Comparison of ENCODE assay signal across 9 cellular contexts in the genomic region with DNA sequence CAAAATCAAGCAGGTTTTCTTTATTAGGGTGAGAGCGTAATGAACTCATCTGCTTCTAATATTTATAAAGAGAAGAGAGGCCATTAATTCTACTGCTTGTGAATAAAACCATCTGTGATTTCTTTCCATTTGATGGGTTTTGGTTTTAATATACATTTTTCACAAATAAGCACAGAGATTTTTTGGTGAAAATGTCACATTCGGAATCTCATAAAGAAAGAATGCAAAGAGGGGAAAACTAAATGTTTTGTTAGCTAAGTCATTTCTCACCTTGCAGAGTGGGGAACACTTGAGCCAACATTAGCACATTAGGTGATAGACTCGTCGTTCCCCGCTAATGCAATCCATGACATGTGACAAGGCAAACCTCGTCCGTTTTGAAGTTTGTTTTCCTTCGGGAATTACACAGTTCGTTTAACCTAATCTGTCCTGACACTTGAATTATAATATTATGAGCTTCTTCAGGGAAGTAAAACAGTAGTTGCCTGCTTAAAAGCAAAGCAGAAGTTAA.
DNase-seq lines count a peak whose midpoint lies in the region; ATAC-seq, FAIRE-seq and TF ChIP-seq lines count a peak whose summit lies in the region.
"Had no signal": no experiment of that assay in that cellular context is flagged by ENCODE, and none has a peak within 500 bp of the region (broad histone marks: within the 10 kb centered on the region; RNA-seq: fewer than 3 reads in every experiment).

No MANE protein-coding gene starts in this region.

- H4K20me1 ChIP-seq in GM23248 (ENCODE audit: insufficient read depth): no peaks in the 10 kb centered on the region
- peaks cover 5% of the 10 kb centered on the region; the same call in 1 of the 2 replicates for H4K20me1 ChIP-seq in K562 (replicated peaks; ENCODE audit: control insufficient read depth, insufficient read depth, low read length)

- H3K36me3 ChIP-seq in BJ (ENCODE audit: control insufficient read depth, insufficient read depth, low read length): no peaks in the 10 kb centered on the region
- H3K36me3 ChIP-seq in GM23248 (ENCODE audit: low read depth): no peaks in the 10 kb centered on the region
- no peaks in the 10 kb centered on the region for H3K36me3 ChIP-seq in K562 (ENCODE audit: control insufficient read depth, insufficient read depth, low read length)
- H3K36me3 ChIP-seq: HAP-1 had no signal

- H3K9me2 ChIP-seq in GM23248 (ENCODE audit: insufficient read depth): no peaks in the 10 kb centered on the region

- no peak for TF ChIP-seq RAD21 in K562 (CRISPR knock-in tag; conservative IDR thresholded peaks at IDR 0.05 in 1 of 2, IDR thresholded peaks at IDR 0.05 in 1 of 2)

- no TSS peak for BruUV-seq in K562 (replicated peaks; lab: Mats Ljungman, UMichigan)

- in situ Hi-C loops in GM23248 (cut with MboI) (no loop called here), K562 (cut with MboI) (no loop called here)

- H3K9me3 ChIP-seq in GM23248 (ENCODE audit: low read depth) (no peaks in the 10 kb centered on the region), K562 (replicated peaks; ENCODE audit: control insufficient read depth, insufficient read depth, low read depth, low read length) (no peaks in the 10 kb centered on the region)
- H3K9me3 ChIP-seq: HAP-1 had no signal

- H3K9me3 Mint-ChIP-seq in natural killer cell: no peaks in the 10 kb centered on the region

- TF ChIP-seq POLR2A in K562 (conservative IDR thresholded peaks at IDR 0.05): no peak

- TF ChIP-seq CTCF in BJ (IDR thresholded peaks at IDR 0.05; ENCODE audit: insufficient read depth, low read depth, low read length) (no peak), K562 (IDR thresholded peaks at IDR 0.05 in 2 of 3, conservative IDR thresholded peaks at IDR 0.05 in 1 of 3; ENCODE audit: insufficient read depth in 2 of 3, low read depth in 1 of 3, low read length in 3 of 3) (no peak), natural killer cell (IDR thresholded peaks at IDR 0.05) (no peak)

- H3K27ac Mint-ChIP-seq in natural killer cell: peak overlapping the region; percentile 73 to 85

- TF ChIP-seq EP300 in K562 (IDR thresholded peaks at IDR 0.05; ENCODE audit: low read length): no peak

- intact Hi-C loops in K562 (cut with micrococcal nuclease) (no loop called here), natural killer cell (cut with micrococcal nuclease) (no loop called here)

- POLR2A ChIA-PET in BJ (lab: Charles Lee) (interaction anchor here (0.6 kb wide), 1 partner anchor 235 kb away, joined by 3 read pairs; no protein-coding TSS in a partner anchor), K562 (lab: Yijun Ruan, JAX) (interaction anchor here (0.6 to 0.8 kb wide), 3 partner anchors 9 to 139 kb away, joined by 3 read pairs; no protein-coding TSS in a partner anchor)

- peaks cover 38 to 40% of the 10 kb centered on the region in 2 donors for H3K27me3 Mint-ChIP-seq in natural killer cell (ENCODE audit: low read depth in 2 of 2)

- CTCF ChIA-PET in BJ (lab: Yijun Ruan, JAX): interaction anchor here (1.0 to 12.1 kb wide), 6 partner anchors 8 to 39 kb away, joined by 3 to 137 read pairs (median 4); no protein-coding TSS in a partner anchor
- CTCF ChIA-PET in K562 (lab: Yijun Ruan, JAX; ENCODE audit: low intra/inter-chr PET ratio): no interaction called here

- H3K36me3 Mint-ChIP-seq in natural killer cell: no peaks in the 10 kb centered on the region

- H3K9ac ChIP-seq in GM23248 (peak overlapping the region; percentile 73), K562 (ENCODE audit: insufficient read depth in 1 of 2, low read depth in 2 of 2, low read length in 2 of 2) (no peak overlapping the region)

- DNase-seq in BJ (ENCODE audit: low read depth) (peak; percentile 55), GM23248 (peak; percentile 47), K562 (ENCODE audit: extremely low read depth in 1 of 4, low spot score in 3 of 4) (no peak), natural killer cell (no peak), A172 (ENCODE audit: low spot score) (no peak), frontal cortex (ENCODE audit: low spot score in 2 of 2) (no peak)

- H3K4me1 ChIP-seq in GM23248 (ENCODE audit: insufficient read depth): peaks cover 13% of the 10 kb centered on the region
- peaks cover 2 to 27% of the 10 kb centered on the region in 2 experiments; a peak in 2 of 5 replicates for H3K4me1 ChIP-seq in K562 (replicated peaks in 1 of 2; ENCODE audit: control insufficient read depth in 2 of 2, insufficient read depth in 2 of 2, low read length in 2 of 2)

- ATAC-seq in K562 (no peak), natural killer cell (no peak), HG03139 (IDR thresholded peaks at IDR 0.05; ENCODE audit: unreplicated experiment) (no peak), GM21423 (IDR thresholded peaks at IDR 0.05; ENCODE audit: unreplicated experiment) (no peak)

- H3F3A ChIP-seq in GM23248 (ENCODE audit: insufficient read depth): peaks cover 20% of the 10 kb centered on the region

- FAIRE-seq in K562 (lab: Jason Lieb, UNC): no peak
- FAIRE-seq in frontal cortex (lab: Jason Lieb, UNC): no peak

- H3K4me2 ChIP-seq in GM23248 (ENCODE audit: unreplicated experiment) (peak overlapping the region; percentile 87), K562 (ENCODE audit: insufficient read depth, low read length) (no peak overlapping the region)

- H3K27ac ChIP-seq in GM23248 (peak overlapping the region; percentile 71), K562 (ENCODE audit: extremely low read depth, low read depth, low read length) (no peak overlapping the region)

- H2AFZ ChIP-seq in GM23248: peak overlapping the region; percentile 83
- H2AFZ ChIP-seq in K562 (ENCODE audit: low read depth, low read length): no peak overlapping the region

- H3K4me1 Mint-ChIP-seq in natural killer cell: peaks cover 33 to 37% of the 10 kb centered on the region in 2 donors

- WGBS in GM23248 (ENCODE audit: low coverage in 1 of 2, low lambda C conversion rate in 2 of 2, missing lambda C conversion rate in 2 of 2), 2 experiments: 1 to 2% methylated on average over 9 of the region's 9 CpGs
- 2% methylated on average over 9 of the region's 9 CpGs for WGBS in K562 (ENCODE audit: insufficient coverage, low coverage, missing lambda C conversion rate)

- H3K9me1 ChIP-seq in K562 (ENCODE audit: control insufficient read depth, insufficient read depth, low read length): no peaks in the 10 kb centered on the region

- peak overlapping the region; percentile 94 for H3K4me3 Mint-ChIP-seq in natural killer cell

- H3K27me3 ChIP-seq in BJ (ENCODE audit: control insufficient read depth, insufficient read depth, low read length) (peaks cover 6% of the 10 kb centered on the region), GM23248 (replicated peaks; ENCODE audit: insufficient read depth) (peaks cover 9% of the 10 kb centered on the region; the same call in 1 of the 2 replicates), K562 (ENCODE audit: control insufficient read depth in 2 of 2, insufficient read depth in 2 of 2, low read length in 2 of 2) (peaks cover 50 to 77% of the 10 kb centered on the region in 2 experiments)

- H3K4me3 ChIP-seq in BJ (ENCODE audit: low read depth, low read length) (peak overlapping the region; percentile 38), GM23248 (peak overlapping the region; percentile 72), K562 (no peak overlapping the region)

- H3K79me2 ChIP-seq in GM23248 (ENCODE audit: insufficient read depth) (no peaks in the 10 kb centered on the region), K562 (ENCODE audit: control insufficient read depth, insufficient read depth, low read length) (no peaks in the 10 kb centered on the region)

TF ChIP-seq in K562, 482 proteins besides CTCF, POLR2A, EP300 and RAD21 (continues in another document):
- peak; percentile 89 for TF ChIP-seq CBX2 (IDR thresholded peaks at IDR 0.05; ENCODE audit: insufficient read depth, low read length, poor library complexity, severe bottlenecking)
- no peak for TF ChIP-seq PRMT5 (CRISPR knock-in tag; IDR thresholded peaks at IDR 0.05)
- TF ChIP-seq ETS1 (conservative IDR thresholded peaks at IDR 0.05; ENCODE audit: control insufficient read depth, low read depth, low read length): no peak
- no peak for TF ChIP-seq ETV6 (IDR thresholded peaks at IDR 0.05; ENCODE audit: borderline replicate concordance in 1 of 2, low read depth in 2 of 2, low read length in 1 of 2)
- TF ChIP-seq ETV6 (CRISPR knock-in tag; IDR thresholded peaks at IDR 0.05; ENCODE audit: borderline replicate concordance): no peak
- TF ChIP-seq VEZF1 (CRISPR knock-in tag; IDR thresholded peaks at IDR 0.05): no peak
- TF ChIP-seq CTBP1 (IDR thresholded peaks at IDR 0.05; ENCODE audit: borderline replicate concordance): no peak
- TF ChIP-seq CHCHD3 (CRISPR knock-in tag; IDR thresholded peaks at IDR 0.05): no peak
- peak; percentile 63; the same call in 1 of the 2 replicates for TF ChIP-seq RNF2 (IDR thresholded peaks at IDR 0.05)
- no peak for TF ChIP-seq ELF4 (CRISPR knock-in tag; IDR thresholded peaks at IDR 0.05)
- TF ChIP-seq EZH2 (IDR thresholded peaks at IDR 0.05; ENCODE audit: borderline replicate concordance, low read depth, low read length): 0 out of 2 replicates have a peak, but pooled peaks have one; percentile 74
- peak; percentile 29 for TF ChIP-seq ZFP36 (IDR thresholded peaks at IDR 0.05; ENCODE audit: low read depth, low read length, partially characterized antibody)
- TF ChIP-seq E2F3 (CRISPR knock-in tag; IDR thresholded peaks at IDR 0.05): no peak

Comparison
In these comparisons a context has a peak if more than half of its experiments do, and no peak if none do; other contexts are left out.
1. DNase-seq: peak in BJ (single experiment) and GM23248 (single experiment); none in K562 (0 of 4), natural killer cell (single experiment), A172 (single experiment) and frontal cortex (0 of 2).